Comparison of ENCODE assay signal across 19 cellular contexts in genomic region chr17:17413215-17413792, GRCh38.
A peak's percentile ranks its signal among the peaks of the same experiment; 100 is the strongest.
DNase-seq lines count a peak whose midpoint lies in the region; ATAC-seq and TF ChIP-seq lines count a peak whose summit lies in the region.
"Had no signal": no experiment of that assay in that cellular context is flagged by ENCODE, and none has a peak within 500 bp of the region (broad histone marks: within the 10 kb centered on the region; RNA-seq: fewer than 3 reads in every experiment).

No MANE protein-coding gene starts in this region.

- H3K4me1 Mint-ChIP-seq in HFFc6 (ENCODE audit: low read depth) (peaks cover 61% of the 10 kb centered on the region), MCF 10A (ENCODE audit: insufficient read depth, unreplicated experiment) (peaks cover 28% of the 10 kb centered on the region)

- no peak overlapping the region for H3K27ac ChIP-seq in mesenchymal stem cell (ENCODE audit: low read length, poor library complexity, severe bottlenecking)
- peak overlapping the region; percentile 91 for H3K27ac ChIP-seq in suprapubic skin
- H3K27ac ChIP-seq: KMS-11 had no signal

- POLR2A ChIA-PET in MCF 10A (lab: Yijun Ruan, JAX), result interaction anchor here (0.6 to 1.9 kb wide), 2 partner anchors 26 to 36 kb away, joined by 4 to 7 read pairs; no protein-coding TSS in a partner anchor

- H3K18ac ChIP-seq in mesenchymal stem cell (ENCODE audit: low read depth in 1 of 2, low read length in 2 of 2), result no peak overlapping the region

- 96% methylated on average over 6 of the region's 6 CpGs for WGBS in mesenchymal stem cell
- 66% methylated on average over 6 of the region's 6 CpGs for WGBS in suprapubic skin

- H4K91ac ChIP-seq in mesenchymal stem cell (ENCODE audit: low read length), result no peak overlapping the region

- H3K27ac Mint-ChIP-seq in HFFc6 (peak overlapping the region; percentile 81; the same call in 1 of the 2 replicates), MCF 10A (ENCODE audit: low read depth, unreplicated experiment) (peak overlapping the region; percentile 57)
- H3K27ac Mint-ChIP-seq: activated CD4-positive, alpha-beta memory T cell treated with anti-CD3 and anti-CD28 coated beads, Interleukin-2, amount 10 ng/mL, durations not matched to agents 7 days and 5 days had no signal

- H3K4me3 Mint-ChIP-seq in HFFc6 (no peak overlapping the region; the same call in 1 of the 2 replicates), MCF 10A (ENCODE audit: unreplicated experiment) (peak overlapping the region; percentile 61)
- H3K4me3 Mint-ChIP-seq: activated CD4-positive, alpha-beta memory T cell treated with anti-CD3 and anti-CD28 coated beads, Interleukin-2, amount 10 ng/mL, durations not matched to agents 7 days and 5 days; CD4-positive, alpha-beta memory T cell; natural killer cell treated with Interleukin-12 subunit alpha and Interleukin-12 subunit beta and Interleukin-15 and Interleukin-18, amount 100 ng/mL, for 72 hours had no signal

- no peak overlapping the region for H3K4ac ChIP-seq in mesenchymal stem cell (ENCODE audit: low read depth in 1 of 2, low read length in 2 of 2)

- no peak overlapping the region for H3K14ac ChIP-seq in mesenchymal stem cell (ENCODE audit: low read length in 2 of 2)

- H3K9me3 ChIP-seq in mesenchymal stem cell (ENCODE audit: control insufficient read depth, low read length) (no peaks in the 10 kb centered on the region), suprapubic skin (no peaks in the 10 kb centered on the region)

- no peak overlapping the region for H2BK5ac ChIP-seq in mesenchymal stem cell (ENCODE audit: low read depth, low read length, poor library complexity, severe bottlenecking)

- no peak for ATAC-seq in HG02973 (IDR thresholded peaks at IDR 0.05; ENCODE audit: unreplicated experiment)
- ATAC-seq: left colon; natural killer cell treated with Interleukin-12 subunit alpha and Interleukin-12 subunit beta and Interleukin-15 and Interleukin-18, amount 100 ng/mL, for 72 hours had no signal

- H3K4me3 ChIP-seq in mesenchymal stem cell (ENCODE audit: insufficient read depth in 1 of 2, low read depth in 1 of 2, low read length in 2 of 2) (peak overlapping the region in 1 of 2 experiments; percentile 73), suprapubic skin (peak overlapping the region; percentile 32)

- H3K9ac ChIP-seq in mesenchymal stem cell (ENCODE audit: low read length), result peak overlapping the region; percentile 89
- H3K9ac ChIP-seq: KMS-11 had no signal

- H3K27me3 ChIP-seq in mesenchymal stem cell (ENCODE audit: control insufficient read depth in 1 of 2, insufficient read depth in 1 of 2, low read length in 2 of 2) (peaks cover 3 to 13% of the 10 kb centered on the region in 2 experiments), suprapubic skin (no peaks in the 10 kb centered on the region)

- no peaks in the 10 kb centered on the region for H3K9me3 Mint-ChIP-seq in HFFc6
- no peaks in the 10 kb centered on the region for H3K9me3 Mint-ChIP-seq in MCF 10A (ENCODE audit: unreplicated experiment)
- H3K9me3 Mint-ChIP-seq: CD4-positive, alpha-beta memory T cell; natural killer cell treated with Interleukin-12 subunit alpha and Interleukin-12 subunit beta and Interleukin-15 and Interleukin-18, amount 100 ng/mL, for 72 hours had no signal

- peaks cover 4% of the 10 kb centered on the region for H3K4me1 ChIP-seq in mesenchymal stem cell (ENCODE audit: control insufficient read depth, insufficient read depth, low read depth, low read length)
- H3K4me1 ChIP-seq in suprapubic skin, result peaks cover 45% of the 10 kb centered on the region

- no peaks in the 10 kb centered on the region for H3K79me1 ChIP-seq in mesenchymal stem cell (replicated peaks; ENCODE audit: low read length, poor library complexity, severe bottlenecking)

- no peak overlapping the region for H2AFZ ChIP-seq in mesenchymal stem cell (ENCODE audit: low read depth, low read length)

- H3K36me3 Mint-ChIP-seq in HFFc6 (ENCODE audit: low read depth) (no peaks in the 10 kb centered on the region), MCF 10A (ENCODE audit: insufficient read depth, unreplicated experiment) (no peaks in the 10 kb centered on the region)
- H3K36me3 Mint-ChIP-seq: CD4-positive, alpha-beta memory T cell; natural killer cell treated with Interleukin-12 subunit alpha and Interleukin-12 subunit beta and Interleukin-15 and Interleukin-18, amount 100 ng/mL, for 72 hours had no signal

- H3K23ac ChIP-seq in mesenchymal stem cell (ENCODE audit: low read length in 2 of 2), result no peak overlapping the region

- no peak for TF ChIP-seq POLR2A in suprapubic skin (IDR thresholded peaks at IDR 0.05)

- H3K4me2 ChIP-seq in mesenchymal stem cell (ENCODE audit: low read length, poor library complexity, severe bottlenecking), result no peak overlapping the region
- H3K4me2 ChIP-seq: KMS-11 had no signal

- TF ChIP-seq CTCF in HFFc6 (IDR thresholded peaks at IDR 0.05) (no peak), MCF 10A (IDR thresholded peaks at IDR 0.05; ENCODE audit: unreplicated experiment) (no peak), suprapubic skin (IDR thresholded peaks at IDR 0.05) (no peak)

- intact Hi-C loops in MCF 10A (cut with micrococcal nuclease), result no loop called here

- H2BK120ac ChIP-seq in mesenchymal stem cell (ENCODE audit: low read depth, low read length), result no peak overlapping the region

- DNase-seq in HFFc6, result no peak
- peak; percentile 46 for DNase-seq in MCF 10A (ENCODE audit: unreplicated experiment)
- no peak for DNase-seq in mesenchymal stem cell
- no peak for DNase-seq in suprapubic skin (ENCODE audit: low spot score in 2 of 2)
- no peak for DNase-seq in NCI-H524 treated with DMSO at 0.1 percent for 48 hours (lab: John Stamatoyannopoulos, UW)
- no peak for DNase-seq in stimulated activated CD8-positive, alpha-beta memory T cell treated with anti-CD3 and anti-CD28 coated beads, Interleukin-4, amount 100 ng/mL, for 48 hours
- no peak for DNase-seq in EL
- DNase-seq: activated CD4-positive, alpha-beta memory T cell treated with anti-CD3 and anti-CD28 coated beads, Interleukin-2, amount 10 ng/mL, durations not matched to agents 7 days and 5 days; activated CD4-positive, CD25-positive, alpha-beta regulatory T cell; activated naive CD4-positive, alpha-beta T cell treated with Interleukin-2 at 50 U/mL for 16 hours; activated T-cell treated with anti-CD3 and anti-CD28 coated beads for 4 hours; CD4-positive, alpha-beta memory T cell; left colon; NCI-H1048; NCI-H1930; NCI-H345 had no signal

- no peak overlapping the region for H4K8ac ChIP-seq in mesenchymal stem cell (ENCODE audit: low read length)

- H2BK12ac ChIP-seq in mesenchymal stem cell (ENCODE audit: low read length in 2 of 2), result no peak overlapping the region

- CTCF ChIA-PET in MCF 10A (lab: Yijun Ruan, JAX), result interaction anchor here (0.5 to 1.0 kb wide), 2 partner anchors 9 to 405 kb away, joined by 3 to 5 read pairs; no protein-coding TSS in a partner anchor

- no TSS peak for BruUV-seq in MCF 10A (replicated peaks; lab: Mats Ljungman, UMichigan)

- no peak overlapping the region for H2AK5ac ChIP-seq in mesenchymal stem cell (ENCODE audit: low read length, severe bottlenecking)

- TF ChIP-seq EP300 in suprapubic skin (IDR thresholded peaks at IDR 0.05), result no peak

- no peak overlapping the region for H2BK15ac ChIP-seq in mesenchymal stem cell (ENCODE audit: low read depth, poor library complexity, severe bottlenecking)

- H3K27me3 Mint-ChIP-seq in HFFc6 (ENCODE audit: insufficient read depth) (peaks cover 5% of the 10 kb centered on the region), MCF 10A (ENCODE audit: insufficient read depth, unreplicated experiment) (no peaks in the 10 kb centered on the region)

- H3K36me3 ChIP-seq in mesenchymal stem cell (ENCODE audit: control insufficient read depth in 1 of 2, insufficient read depth in 2 of 2, low read depth in 1 of 2, low read length in 2 of 2) (no peaks in the 10 kb centered on the region), suprapubic skin (no peaks in the 10 kb centered on the region)
